Comparison of ENCODE assay signal across 8 cellular contexts in genomic region chr2:208025814-208026184, GRCh38. TPM values are rescaled to one million over a fixed set of nuclear protein-coding genes. Genes with fewer than 3 reads are reported as not detected.
DNase-seq lines count a peak whose midpoint lies in the region; ATAC-seq lines count a peak whose summit lies in the region.

No MANE protein-coding gene starts in this region.

- H3K4me1 Mint-ChIP-seq in CD4-positive, CD25-positive, alpha-beta regulatory T cell, result peaks cover 8 to 30% (median 22%) of the 10 kb centered on the region in 4 donors
- peaks cover 28% of the 10 kb centered on the region for H3K4me1 Mint-ChIP-seq in activated naive CD8-positive, alpha-beta T cell (ENCODE audit: low read depth)

- H3K4me1 ChIP-seq in CD4-positive, CD25-positive, alpha-beta regulatory T cell (ENCODE audit: control insufficient read depth, insufficient read depth, low read length, poor library complexity, severe bottlenecking), result peaks cover 8% of the 10 kb centered on the region
- H3K4me1 ChIP-seq in right cardiac atrium (ENCODE audit: control insufficient read depth, insufficient read depth, low read length), result no peaks in the 10 kb centered on the region

- H3K27me3 Mint-ChIP-seq in CD4-positive, CD25-positive, alpha-beta regulatory T cell, result no peaks in the 10 kb centered on the region
- no peaks in the 10 kb centered on the region for H3K27me3 Mint-ChIP-seq in activated naive CD8-positive, alpha-beta T cell

- H3K9me3 ChIP-seq in CD4-positive, CD25-positive, alpha-beta regulatory T cell (ENCODE audit: control insufficient read depth in 2 of 2, low read length in 2 of 2), result no peaks in the 10 kb centered on the region
- H3K9me3 ChIP-seq in right cardiac atrium (ENCODE audit: control insufficient read depth, low read length), result no peaks in the 10 kb centered on the region

- no peaks in the 10 kb centered on the region for H3K36me3 ChIP-seq in CD4-positive, CD25-positive, alpha-beta regulatory T cell (ENCODE audit: control insufficient read depth, insufficient read depth, low read length)

- peak overlapping the region; percentile 50 for H3K27ac ChIP-seq in CD4-positive, CD25-positive, alpha-beta regulatory T cell (ENCODE audit: insufficient read depth, low read length, poor library complexity, severe bottlenecking)
- peak overlapping the region; percentile 69 for H3K27ac ChIP-seq in right cardiac atrium (ENCODE audit: low read length)

- H3K9me3 Mint-ChIP-seq in CD4-positive, CD25-positive, alpha-beta regulatory T cell, result no peaks in the 10 kb centered on the region
- no peaks in the 10 kb centered on the region for H3K9me3 Mint-ChIP-seq in activated naive CD8-positive, alpha-beta T cell (ENCODE audit: low read depth)

- ATAC-seq in CD4-positive, CD25-positive, alpha-beta regulatory T cell (ENCODE audit: low read depth in 2 of 2), result peak in 1 of 2 donors; percentile 31
- ATAC-seq in GM21529 (IDR thresholded peaks at IDR 0.05; ENCODE audit: unreplicated experiment) (peak; percentile 20), right cardiac atrium (peak; percentile 14 to 25)

- 48% methylated on average over 10 of the region's 10 CpGs for WGBS in right cardiac atrium

- H3K36me3 Mint-ChIP-seq in CD4-positive, CD25-positive, alpha-beta regulatory T cell, result peaks cover 4% of the 10 kb centered on the region
- peaks cover 5% of the 10 kb centered on the region for H3K36me3 Mint-ChIP-seq in activated naive CD8-positive, alpha-beta T cell

- H3K27ac Mint-ChIP-seq in CD4-positive, CD25-positive, alpha-beta regulatory T cell, result peak overlapping the region; percentile 92 to 100 (median 95)
- peak overlapping the region; percentile 91 for H3K27ac Mint-ChIP-seq in activated naive CD8-positive, alpha-beta T cell

- no peaks in the 10 kb centered on the region for H3K27me3 ChIP-seq in CD4-positive, CD25-positive, alpha-beta regulatory T cell (ENCODE audit: control insufficient read depth, insufficient read depth, low read length)
- H3K27me3 ChIP-seq in right cardiac atrium (ENCODE audit: control insufficient read depth, insufficient read depth), result no peaks in the 10 kb centered on the region

- no peak for DNase-seq in CD4-positive, CD25-positive, alpha-beta regulatory T cell
- DNase-seq in NCI-H2227 treated with DMSO at 0.1 percent for 48 hours (lab: John Stamatoyannopoulos, UW), result peak; percentile 89
- peak in 1 of 3 donors; percentile 54 for DNase-seq in right cardiac atrium
- peak in 2 of 3 donors; percentile 27 to 29 for DNase-seq in stimulated activated CD4-positive, alpha-beta T cell treated with anti-CD3 and anti-CD28 coated beads, Interleukin-12 subunit alpha, Interleukin-12 subunit beta, amount 100 ng/mL, for 48 hours (ENCODE audit: low read depth in 2 of 3, low spot score in 1 of 3)
- DNase-seq in NCI-H524 treated with DMSO at 0.1 percent for 48 hours (lab: John Stamatoyannopoulos, UW), result no peak
- no peak for DNase-seq in dermis blood vessel endothelial cell

- H3K4me3 Mint-ChIP-seq in CD4-positive, CD25-positive, alpha-beta regulatory T cell, result peak overlapping the region; percentile 85 to 98 (median 92)
- peak overlapping the region; percentile 97 for H3K4me3 Mint-ChIP-seq in activated naive CD8-positive, alpha-beta T cell

- H3K4me3 ChIP-seq in CD4-positive, CD25-positive, alpha-beta regulatory T cell (ENCODE audit: low read depth, low read length), result peak overlapping the region; percentile 99
- H3K4me3 ChIP-seq in right cardiac atrium (ENCODE audit: low read length), result peak overlapping the region; percentile 92

- intact Hi-C loops in right cardiac atrium (cut with DNase I), result no loop called here

RNA-seq across cellular contexts. Expression of gene PLEKHM3, which starts 0.5 kb away (rescaled TPM):
- 15.1 TPM for total RNA-seq in CD4-positive, CD25-positive, alpha-beta regulatory T cell
- 1 to 10 TPM; 2.7 to 3.9 (median 3.1) TPM for polyA plus RNA-seq in CD4-positive, CD25-positive, alpha-beta regulatory T cell
- total RNA-seq in right cardiac atrium (10 to 100 TPM in 3 of 4 donors, 1 to 10 TPM in 1; 8.9 to 14.7 (median 13.1) TPM), dermis blood vessel endothelial cell (11.3 and 18.5 TPM in 2 replicates)
- polyA plus RNA-seq in right cardiac atrium, result 6.8 TPM

Comparison
In these comparisons a context has a peak if more than half of its experiments do, and no peak if none do; other contexts are left out.
1. DNase-seq: peak in NCI-H2227 treated with DMSO at 0.1 percent for 48 hours (single experiment) and stimulated activated CD4-positive, alpha-beta T cell treated with anti-CD3 and anti-CD28 coated beads, Interleukin-12 subunit alpha, Interleukin-12 subunit beta, amount 100 ng/mL, for 48 hours (2 of 3); none in CD4-positive, CD25-positive, alpha-beta regulatory T cell (0 of 3), NCI-H524 treated with DMSO at 0.1 percent for 48 hours (single experiment) and dermis blood vessel endothelial cell (single experiment).